ENCODE assay signal across 15 cellular contexts in the genomic region with DNA sequence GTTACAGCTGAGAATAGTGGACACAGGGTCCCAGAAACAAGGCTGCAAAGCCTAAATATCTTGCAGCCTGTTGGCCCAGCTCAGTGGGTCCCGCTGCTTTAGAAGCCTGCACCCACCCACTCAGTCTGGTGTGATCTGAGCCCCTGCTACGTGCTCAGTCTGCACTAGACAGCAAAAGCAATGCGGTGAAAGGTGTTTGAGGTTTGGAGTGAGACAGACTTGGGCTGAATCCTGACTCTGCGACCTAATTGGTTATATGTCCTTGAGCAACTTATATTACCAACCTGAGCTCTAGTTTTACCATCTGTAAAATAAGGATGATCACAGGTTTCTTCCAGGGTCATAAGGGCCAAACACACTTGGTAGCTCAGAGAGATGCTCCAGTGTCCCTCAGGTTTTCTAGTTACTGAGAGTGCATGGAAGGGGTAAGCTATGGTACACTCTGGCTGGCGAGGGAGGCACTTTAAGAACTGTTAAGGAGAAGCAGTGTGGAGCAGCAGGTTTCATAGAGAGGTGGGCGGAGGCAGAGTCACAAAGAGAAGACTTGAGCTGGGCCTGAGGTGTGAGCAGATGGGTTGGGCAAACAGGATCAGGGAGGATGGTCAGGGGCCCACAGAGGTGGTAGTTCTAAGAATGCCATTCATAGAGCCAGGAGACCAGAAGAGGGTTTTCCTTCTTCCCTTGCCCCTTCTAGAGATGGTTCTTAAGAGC. TPM values are rescaled to one million over a fixed set of nuclear protein-coding genes. Genes with fewer than 3 reads are reported as not detected.
DNase-seq lines count a peak whose midpoint lies in the region; ATAC-seq and TF ChIP-seq lines count a peak whose summit lies in the region.
"Had no signal": no experiment of that assay in that cellular context is flagged by ENCODE, and none has a peak within 500 bp of the region (broad histone marks: within the 10 kb centered on the region; RNA-seq: fewer than 3 reads in every experiment).

No MANE protein-coding gene starts in this region.

- H3K27me3 ChIP-seq in CD4-positive, CD25-positive, alpha-beta regulatory T cell (ENCODE audit: control insufficient read depth, insufficient read depth, low read length) = no peaks in the 10 kb centered on the region
- H3K27me3 ChIP-seq in CD8-positive, alpha-beta memory T cell (ENCODE audit: insufficient read depth, low read length, poor library complexity, severe bottlenecking) = no peaks in the 10 kb centered on the region
- no peaks in the 10 kb centered on the region for H3K27me3 ChIP-seq in CD8-positive, alpha-beta T cell (ENCODE audit: insufficient read depth, low read length)
- H3K27me3 ChIP-seq: BLaER1 had no signal

- H3K27ac Mint-ChIP-seq in activated CD4-positive, alpha-beta T cell treated with anti-CD3 and anti-CD28 coated beads for 36 hours = no peak overlapping the region
- no peak overlapping the region for H3K27ac Mint-ChIP-seq in CD4-positive, CD25-positive, alpha-beta regulatory T cell
- H3K27ac Mint-ChIP-seq in WTC11 (no peak overlapping the region), neural crest cell (ENCODE audit: unreplicated experiment) (peak overlapping the region; percentile 5)
- H3K27ac Mint-ChIP-seq in CD8-positive, alpha-beta memory T cell = peak overlapping the region in 1 of 8 donors; percentile 28
- H3K27ac Mint-ChIP-seq in CD8-positive, alpha-beta T cell = no peak overlapping the region

- H3K9me3 Mint-ChIP-seq in activated CD4-positive, alpha-beta T cell treated with anti-CD3 and anti-CD28 coated beads for 36 hours (ENCODE audit: low read depth) = no peaks in the 10 kb centered on the region
- H3K9me3 Mint-ChIP-seq in CD4-positive, CD25-positive, alpha-beta regulatory T cell = no peaks in the 10 kb centered on the region
- H3K9me3 Mint-ChIP-seq in WTC11 = no peaks in the 10 kb centered on the region
- no peaks in the 10 kb centered on the region for H3K9me3 Mint-ChIP-seq in neural crest cell
- no peaks in the 10 kb centered on the region for H3K9me3 Mint-ChIP-seq in CD8-positive, alpha-beta memory T cell
- no peaks in the 10 kb centered on the region for H3K9me3 Mint-ChIP-seq in CD8-positive, alpha-beta T cell

- no peak for TF ChIP-seq CTCF in WTC11 (IDR thresholded peaks at IDR 0.05)
- TF ChIP-seq CTCF in neural crest cell (conservative IDR thresholded peaks at IDR 0.05) = no peak
- TF ChIP-seq CTCF in CD8-positive, alpha-beta T cell (IDR thresholded peaks at IDR 0.05) = no peak

- no peaks in the 10 kb centered on the region for H3K27me3 Mint-ChIP-seq in activated CD4-positive, alpha-beta T cell treated with anti-CD3 and anti-CD28 coated beads for 36 hours
- no peaks in the 10 kb centered on the region for H3K27me3 Mint-ChIP-seq in CD4-positive, CD25-positive, alpha-beta regulatory T cell
- H3K27me3 Mint-ChIP-seq in WTC11 (ENCODE audit: low read depth) = no peaks in the 10 kb centered on the region
- peaks cover 2% of the 10 kb centered on the region for H3K27me3 Mint-ChIP-seq in neural crest cell (ENCODE audit: low read depth)
- peaks cover 0 to 2% of the 10 kb centered on the region in 2 donors for H3K27me3 Mint-ChIP-seq in CD8-positive, alpha-beta memory T cell
- H3K27me3 Mint-ChIP-seq in CD8-positive, alpha-beta T cell (ENCODE audit: low read depth) = no peaks in the 10 kb centered on the region

- H3K4me1 Mint-ChIP-seq in activated CD4-positive, alpha-beta T cell treated with anti-CD3 and anti-CD28 coated beads for 36 hours = peaks cover 5% of the 10 kb centered on the region
- peaks cover 0 to 12% (median 3%) of the 10 kb centered on the region in 4 donors for H3K4me1 Mint-ChIP-seq in CD4-positive, CD25-positive, alpha-beta regulatory T cell
- peaks cover 22% of the 10 kb centered on the region for H3K4me1 Mint-ChIP-seq in WTC11
- H3K4me1 Mint-ChIP-seq in neural crest cell = no peaks in the 10 kb centered on the region
- peaks cover 0 to 5% (median 0%) of the 10 kb centered on the region in 3 donors for H3K4me1 Mint-ChIP-seq in CD8-positive, alpha-beta memory T cell
- no peaks in the 10 kb centered on the region for H3K4me1 Mint-ChIP-seq in CD8-positive, alpha-beta T cell (ENCODE audit: low read depth)

- H3K9me3 ChIP-seq in CD4-positive, CD25-positive, alpha-beta regulatory T cell (ENCODE audit: control insufficient read depth in 2 of 2, low read length in 2 of 2) = no peaks in the 10 kb centered on the region
- H3K9me3 ChIP-seq in CD8-positive, alpha-beta memory T cell (ENCODE audit: low read length) = no peaks in the 10 kb centered on the region
- H3K9me3 ChIP-seq in CD8-positive, alpha-beta T cell (ENCODE audit: low read length) = no peaks in the 10 kb centered on the region
- H3K9me3 ChIP-seq: BLaER1 had no signal

- CTCF ChIA-PET in activated CD4-positive, alpha-beta T cell treated with anti-CD3 and anti-CD28 coated beads for 36 hours (lab: Charles Lee) = interaction anchor here (0.6 to 1.2 kb wide), 6 partner anchors 10 to 237 kb away, joined by 3 to 5 read pairs (median 3); a partner anchor contains a TSS
- CTCF ChIA-PET in WTC11 (lab: Charles Lee) = interaction anchor here (0.9 to 2.8 kb wide), 8 partner anchors 9 to 236 kb away, joined by 3 to 27 read pairs (median 8); a partner anchor contains a TSS
- CTCF ChIA-PET in CD8-positive, alpha-beta memory T cell (lab: Charles Lee) = interaction anchor here (1.1 to 2.0 kb wide), 2 partner anchors 8 to 236 kb away, joined by 3 to 7 read pairs; no protein-coding TSS in a partner anchor
- CTCF ChIA-PET in CD8-positive, alpha-beta T cell (lab: Charles Lee) = interaction anchor here (1.2 to 1.8 kb wide), 4 partner anchors 9 to 237 kb away, joined by 3 to 5 read pairs (median 4); no protein-coding TSS in a partner anchor

- peak; percentile 57 for ATAC-seq in activated CD4-positive, alpha-beta T cell treated with anti-CD3 and anti-CD28 coated beads for 36 hours
- no peak for ATAC-seq in CD4-positive, CD25-positive, alpha-beta regulatory T cell (ENCODE audit: low read depth in 2 of 2)
- ATAC-seq in WTC11 = peak; percentile 14; the same call in 1 of the 2 replicates
- ATAC-seq in CD8-positive, alpha-beta T cell = no peak
- ATAC-seq: PC-3 had no signal

- no peak overlapping the region for H3K4me3 Mint-ChIP-seq in activated CD4-positive, alpha-beta T cell treated with anti-CD3 and anti-CD28 coated beads for 36 hours
- peak overlapping the region in 3 of 4 donors; percentile 14 to 33 (median 26) for H3K4me3 Mint-ChIP-seq in CD4-positive, CD25-positive, alpha-beta regulatory T cell
- H3K4me3 Mint-ChIP-seq in WTC11 = no peak overlapping the region
- H3K4me3 Mint-ChIP-seq in neural crest cell = no peak overlapping the region
- no peak overlapping the region for H3K4me3 Mint-ChIP-seq in CD8-positive, alpha-beta memory T cell
- no peak overlapping the region for H3K4me3 Mint-ChIP-seq in CD8-positive, alpha-beta T cell

- intact Hi-C loops in activated CD4-positive, alpha-beta T cell treated with anti-CD3 and anti-CD28 coated beads for 36 hours (cut with DNase I, micrococcal nuclease) = no loop called here
- intact Hi-C loops in CD8-positive, alpha-beta T cell (cut with DNase I, micrococcal nuclease) = no loop called here

- peak; percentile 28 for DNase-seq in activated CD4-positive, alpha-beta T cell treated with anti-CD3 and anti-CD28 coated beads for 36 hours
- no peak for DNase-seq in activated CD4-positive, alpha-beta T cell treated with anti-CD3 and anti-CD28 coated beads, Interleukin-2, amount 50 U/mL, for 4 hours
- DNase-seq in CD4-positive, CD25-positive, alpha-beta regulatory T cell = no peak
- DNase-seq in WTC11 (ENCODE audit: low spot score) (no peak), neural crest cell (ENCODE audit: low read depth, low spot score) (no peak)
- DNase-seq in CD8-positive, alpha-beta memory T cell = no peak
- DNase-seq in CD8-positive, alpha-beta T cell = no peak
- DNase-seq: GDM1, NCI-H1105, NCI-H1694 treated with DMSO at 0.1 percent for 48 hours, NCI-H2171, NCI-H446 treated with DMSO at 0.1 percent for 48 hours, PC-3 had no signal

- H3K36me3 ChIP-seq in CD4-positive, CD25-positive, alpha-beta regulatory T cell (ENCODE audit: control insufficient read depth, insufficient read depth, low read length) = peaks cover 84% of the 10 kb centered on the region
- H3K36me3 ChIP-seq in CD8-positive, alpha-beta memory T cell (ENCODE audit: insufficient read depth, low read length) = peaks cover 65% of the 10 kb centered on the region
- peaks cover 55% of the 10 kb centered on the region for H3K36me3 ChIP-seq in CD8-positive, alpha-beta T cell (ENCODE audit: insufficient read depth, low read length)

- no peak overlapping the region for H3K4me3 ChIP-seq in CD4-positive, CD25-positive, alpha-beta regulatory T cell (ENCODE audit: low read depth, low read length)
- H3K4me3 ChIP-seq in CD8-positive, alpha-beta memory T cell (ENCODE audit: low read length) = no peak overlapping the region
- H3K4me3 ChIP-seq in CD8-positive, alpha-beta T cell (ENCODE audit: low read depth, low read length) = no peak overlapping the region
- H3K4me3 ChIP-seq: BLaER1 had no signal

- no peaks in the 10 kb centered on the region for H3K4me1 ChIP-seq in CD4-positive, CD25-positive, alpha-beta regulatory T cell (ENCODE audit: control insufficient read depth, insufficient read depth, low read length, poor library complexity, severe bottlenecking)
- no peaks in the 10 kb centered on the region for H3K4me1 ChIP-seq in CD8-positive, alpha-beta memory T cell (ENCODE audit: insufficient read depth, low read length)
- no peaks in the 10 kb centered on the region for H3K4me1 ChIP-seq in CD8-positive, alpha-beta T cell (ENCODE audit: insufficient read depth, low read length)
- H3K4me1 ChIP-seq: BLaER1 had no signal

- POLR2A ChIA-PET in activated CD4-positive, alpha-beta T cell treated with anti-CD3 and anti-CD28 coated beads for 36 hours (lab: Charles Lee) = no interaction called here
- POLR2A ChIA-PET in WTC11 (lab: Charles Lee) = interaction anchor here (1.1 to 1.5 kb wide), 2 partner anchors 8 to 68 kb away, joined by 5 to 6 read pairs; a partner anchor contains a TSS
- POLR2A ChIA-PET in CD8-positive, alpha-beta memory T cell (lab: Charles Lee) = interaction anchor here (0.5 kb wide), 1 partner anchor 855 kb away, joined by 3 read pairs; no protein-coding TSS in a partner anchor
- POLR2A ChIA-PET in CD8-positive, alpha-beta T cell (lab: Charles Lee) = interaction anchor here (1.5 to 2.3 kb wide), 2 partner anchors 8 to 13 kb away, joined by 3 to 9 read pairs; no protein-coding TSS in a partner anchor

- H3K36me3 Mint-ChIP-seq in activated CD4-positive, alpha-beta T cell treated with anti-CD3 and anti-CD28 coated beads for 36 hours (ENCODE audit: low read depth) = peaks cover 29% of the 10 kb centered on the region
- peaks cover 43% of the 10 kb centered on the region for H3K36me3 Mint-ChIP-seq in CD4-positive, CD25-positive, alpha-beta regulatory T cell
- H3K36me3 Mint-ChIP-seq in WTC11 (peaks cover 12% of the 10 kb centered on the region), neural crest cell (ENCODE audit: low read depth) (peaks cover 9% of the 10 kb centered on the region)
- H3K36me3 Mint-ChIP-seq in CD8-positive, alpha-beta memory T cell = peaks cover 16 to 87% (median 29%) of the 10 kb centered on the region in 3 donors
- H3K36me3 Mint-ChIP-seq in CD8-positive, alpha-beta T cell = peaks cover 84% of the 10 kb centered on the region

- no peak overlapping the region for H3K27ac ChIP-seq in CD4-positive, CD25-positive, alpha-beta regulatory T cell (ENCODE audit: insufficient read depth, low read length, poor library complexity, severe bottlenecking)
- H3K27ac ChIP-seq in CD8-positive, alpha-beta memory T cell (ENCODE audit: low read depth, low read length) = no peak overlapping the region
- no peak overlapping the region for H3K27ac ChIP-seq in CD8-positive, alpha-beta T cell (ENCODE audit: low read depth, low read length)
- H3K27ac ChIP-seq: BLaER1, RWPE1 had no signal

RNA-seq across cellular contexts. Expression of a gene that starts 10.1 kb away (rescaled TPM):
- 1 to 10 TPM; 1.1 TPM for total RNA-seq in activated CD4-positive, alpha-beta T cell treated with anti-CD3 and anti-CD28 coated beads for 36 hours
- not detected for total RNA-seq in CD4-positive, CD25-positive, alpha-beta regulatory T cell
- under 1 TPM in 1 of 4 donors, not detected in 3; 0.27 TPM for polyA plus RNA-seq in CD4-positive, CD25-positive, alpha-beta regulatory T cell
- total RNA-seq in WTC11 (2021) (19.1 to 22.6 TPM (median 22.1 TPM) in 3 replicates), neural crest cell (3.7 and 3.8 TPM in 2 replicates)
- under 1 TPM; 0.31 to 0.38 TPM for total RNA-seq in CD8-positive, alpha-beta memory T cell
- polyA plus RNA-seq in CD8-positive, alpha-beta memory T cell = 0.12 TPM
- not detected for total RNA-seq in CD8-positive, alpha-beta T cell

Comparison
In these comparisons a context has a peak if more than half of its experiments do, and no peak if none do; other contexts are left out.
1. ATAC-seq: peak in activated CD4-positive, alpha-beta T cell treated with anti-CD3 and anti-CD28 coated beads for 36 hours (single experiment) and WTC11 (single experiment); none in CD4-positive, CD25-positive, alpha-beta regulatory T cell (0 of 2) and CD8-positive, alpha-beta T cell (single experiment).
2. H3K4me3 Mint-ChIP-seq: peak in CD4-positive, CD25-positive, alpha-beta regulatory T cell (3 of 4); none in activated CD4-positive, alpha-beta T cell treated with anti-CD3 and anti-CD28 coated beads for 36 hours (single experiment), WTC11 (single experiment), neural crest cell (single experiment), CD8-positive, alpha-beta memory T cell (0 of 7) and CD8-positive, alpha-beta T cell (single experiment).